ENCODE assay signal across 1 cellular context in genomic region chr11:43907028-43907966, GRCh38.
TF ChIP-seq lines count a peak whose summit lies in the region.

No MANE protein-coding gene starts in this region.

TF ChIP-seq in GM12878, 131 proteins besides CTCF, POLR2A, EP300 and RAD21:
- TF ChIP-seq ZZZ3 (IDR thresholded peaks at IDR 0.05; ENCODE audit: control insufficient read depth, insufficient read length, low read depth) (no peak), ASH2L (IDR thresholded peaks at IDR 0.05; ENCODE audit: borderline replicate concordance, low read depth) (no peak), SMAD1 (IDR thresholded peaks at IDR 0.05; ENCODE audit: low read depth, partially characterized antibody) (no peak), NR2C1 (IDR thresholded peaks at IDR 0.05) (no peak)
